35 cellular contexts compared by ENCODE assay signal in genomic region chr1:242002528-242002927, GRCh38. TPM values are rescaled to one million over a fixed set of nuclear protein-coding genes. Genes with fewer than 3 reads are reported as not detected.
"Had no signal": no experiment of that assay in that cellular context is flagged by ENCODE, and none has a peak within 500 bp of the region (broad histone marks: within the 10 kb centered on the region; RNA-seq: fewer than 3 reads in every experiment).

No MANE protein-coding gene starts in this region.

- H3K4me1 ChIP-seq: pancreas, prostate gland had no signal

- H3K36me3 ChIP-seq: gastrocnemius medialis, pancreas, prostate gland, sigmoid colon, thyroid gland, WERI-Rb-1 had no signal

- H3K9me3 Mint-ChIP-seq: effector memory CD8-positive, alpha-beta T cell; mesothelial cell of epicardium; naive B cell; stimulated activated memory B cell treated with anti-CD40 and anti-IgM and Interleukin-4, amounts not matched to agents 10 μg/mL and 1 μg/mL and 100 μg/mL, for 72 hours; stimulated activated naive CD8-positive, alpha-beta T cell treated with anti-CD3 and anti-CD28 coated beads, Interleukin-15, amount 100 ng/mL, for 72 hours had no signal

- H3K4me2 ChIP-seq: smooth muscle cell had no signal

- DNase-seq: activated CD4-positive, alpha-beta T cell treated with anti-CD3 and anti-CD28 coated beads for 48 hours; activated CD4-positive, alpha-beta T cell treated with anti-CD3 and anti-CD28 coated beads, Interleukin-2, amount 50 U/mL, for 48 hours; activated CD8-positive, alpha-beta memory T cell treated with anti-CD3 and anti-CD28 coated beads for 24 hours; activated effector memory CD4-positive, alpha-beta T cell treated with Interleukin-2 at 50 U/mL for 16 hours; activated naive CD4-positive, alpha-beta T cell treated with Interleukin-2 at 50 U/mL for 16 hours; caudate nucleus; cortex of kidney; effector memory CD8-positive, alpha-beta T cell; erythroblast; gastrocnemius medialis; hippocampal formation; left cardiac atrium; left ventricle myocardium superior; mammary epithelial cell; naive B cell; pancreas; retina; sigmoid colon; stimulated activated CD4-positive, alpha-beta T cell treated with anti-CD3 and anti-CD28 coated beads, Interleukin-1b, Interleukin-23, amount 100 ng/mL, for 48 hours; stimulated activated CD4-positive, alpha-beta T cell treated with anti-CD3 and anti-CD28 coated beads, Interleukin-4, amount 100 ng/mL, for 4 hours; stimulated activated CD8-positive, alpha-beta memory T cell treated with anti-CD3 and anti-CD28 coated beads, Interleukin-4, amount 100 ng/mL, for 48 hours; stimulated activated naive CD8-positive, alpha-beta T cell treated with anti-CD3 and anti-CD28 coated beads, Interleukin-15, amount 100 ng/mL, for 72 hours; substantia nigra; thyroid gland; WERI-Rb-1 had no signal

- H3K36me3 Mint-ChIP-seq: activated naive CD8-positive, alpha-beta T cell; mesothelial cell of epicardium; naive B cell; stimulated activated memory B cell treated with anti-CD40 and anti-IgM and Interleukin-4, amounts not matched to agents 10 μg/mL and 1 μg/mL and 100 μg/mL, for 72 hours had no signal

- H3K27ac ChIP-seq: gastrocnemius medialis, pancreas, prostate gland, sigmoid colon, thyroid gland, WERI-Rb-1 had no signal

- H3K27me3 ChIP-seq: gastrocnemius medialis, pancreas, sigmoid colon, thyroid gland had no signal

- ATAC-seq: activated CD4-positive, CD25-positive, alpha-beta regulatory T cell treated with anti-CD3 and anti-CD28 coated beads, Interleukin-2, amount 50 U/mL, for 24 hours; effector memory CD8-positive, alpha-beta T cell; gastrocnemius medialis; left cardiac atrium; left ventricle myocardium superior; pancreas; stimulated activated memory B cell treated with anti-CD40 and anti-IgM and Interleukin-4, amounts not matched to agents 10 μg/mL and 1 μg/mL and 100 μg/mL, for 72 hours; stimulated activated naive CD8-positive, alpha-beta T cell treated with anti-CD3 and anti-CD28 coated beads, Interleukin-15, amount 100 ng/mL, for 72 hours had no signal

- H3K9me3 ChIP-seq: gastrocnemius medialis, pancreas, prostate gland, sigmoid colon, thyroid gland had no signal

- H3K27me3 Mint-ChIP-seq: stimulated activated memory B cell treated with anti-CD40 and anti-IgM and Interleukin-4, amounts not matched to agents 10 μg/mL and 1 μg/mL and 100 μg/mL, for 72 hours; stimulated activated naive CD8-positive, alpha-beta T cell treated with anti-CD3 and anti-CD28 coated beads, Interleukin-15, amount 100 ng/mL, for 72 hours had no signal

- H3K4me3 Mint-ChIP-seq: activated naive CD8-positive, alpha-beta T cell; effector memory CD8-positive, alpha-beta T cell; mesothelial cell of epicardium; naive B cell; stimulated activated memory B cell treated with anti-CD40 and anti-IgM and Interleukin-4, amounts not matched to agents 10 μg/mL and 1 μg/mL and 100 μg/mL, for 72 hours; stimulated activated naive CD8-positive, alpha-beta T cell treated with anti-CD3 and anti-CD28 coated beads, Interleukin-15, amount 100 ng/mL, for 72 hours had no signal

- H3K27ac Mint-ChIP-seq: activated naive CD8-positive, alpha-beta T cell; effector memory CD8-positive, alpha-beta T cell; naive B cell; stimulated activated memory B cell treated with anti-CD40 and anti-IgM and Interleukin-4, amounts not matched to agents 10 μg/mL and 1 μg/mL and 100 μg/mL, for 72 hours; stimulated activated naive CD8-positive, alpha-beta T cell treated with anti-CD3 and anti-CD28 coated beads, Interleukin-15, amount 100 ng/mL, for 72 hours had no signal

- H3K4me3 ChIP-seq: gastrocnemius medialis, pancreas, prostate gland, sigmoid colon, smooth muscle cell, thyroid gland had no signal

RNA-seq across cellular contexts. Expression of gene MAP1LC3C, which starts 3.6 kb away (rescaled TPM):
- total RNA-seq: left ventricle myocardium superior; mammary epithelial cell; prostate gland; smooth muscle cell; T-helper 1 cell treated with Interleukin-12 subunit alpha and Interleukin-12 subunit beta and Interleukin-4 antibody, amounts not matched to agents 30 ng/mL and 1 ng/mL, for 36 hours; ureter had no signal

RNA-seq across cellular contexts. Expression of gene BECN2, which starts 45.0 kb away (rescaled TPM):
- total RNA-seq: astrocyte; chondrocyte; left cardiac atrium; left ventricle myocardium superior; mammary epithelial cell; mesothelial cell of epicardium; pancreas; prostate gland; sigmoid colon; smooth muscle cell; T-helper 1 cell treated with Interleukin-12 subunit alpha and Interleukin-12 subunit beta and Interleukin-4 antibody, amounts not matched to agents 30 ng/mL and 1 ng/mL, for 36 hours; thyroid gland; ureter had no signal
